Comparison of ENCODE assay signal across 23 cellular contexts in genomic region chr6:141598487-141598886, GRCh38.
DNase-seq lines count a peak whose midpoint lies in the region; ATAC-seq and TF ChIP-seq lines count a peak whose summit lies in the region.
"Had no signal": no experiment of that assay in that cellular context is flagged by ENCODE, and none has a peak within 500 bp of the region (broad histone marks: within the 10 kb centered on the region; RNA-seq: fewer than 3 reads in every experiment).

No MANE protein-coding gene starts in this region.

- H3K27me3 ChIP-seq in breast epithelium = no peaks in the 10 kb centered on the region
- H3K27me3 ChIP-seq in fibroblast of lung (ENCODE audit: control insufficient read depth, insufficient read depth, low read length) = no peaks in the 10 kb centered on the region
- H3K27me3 ChIP-seq in osteoblast (ENCODE audit: insufficient read depth, low read length) = no peaks in the 10 kb centered on the region
- no peaks in the 10 kb centered on the region for H3K27me3 ChIP-seq in right lobe of liver
- H3K27me3 ChIP-seq: upper lobe of right lung had no signal

- H3K9me3 ChIP-seq in breast epithelium (no peaks in the 10 kb centered on the region), fibroblast of lung (ENCODE audit: control insufficient read depth, insufficient read depth, low read depth, low read length) (no peaks in the 10 kb centered on the region), osteoblast (ENCODE audit: low read depth, low read length) (no peaks in the 10 kb centered on the region), right lobe of liver (no peaks in the 10 kb centered on the region)
- H3K9me3 ChIP-seq: HAP-1, upper lobe of right lung had no signal

- H3K4me1 Mint-ChIP-seq in MCF 10A (ENCODE audit: insufficient read depth, unreplicated experiment) = no peaks in the 10 kb centered on the region
- H3K4me1 Mint-ChIP-seq: activated naive CD8-positive, alpha-beta T cell treated with anti-CD3 and anti-CD28 coated beads, Interleukin-2, amount 10 ng/mL, durations not matched to agents 7 days and 5 days; CD14-positive monocyte; nephron progenitor cell had no signal

- CTCF ChIA-PET in MCF 10A (lab: Yijun Ruan, JAX) = no interaction called here

- H3K9me3 Mint-ChIP-seq in MCF 10A (ENCODE audit: unreplicated experiment) = no peaks in the 10 kb centered on the region
- no peaks in the 10 kb centered on the region for H3K9me3 Mint-ChIP-seq in activated naive CD4-positive, alpha-beta T cell treated with anti-CD3 and anti-CD28 coated beads, Interleukin-2, amount 50 U/mL, for 72 hours
- H3K9me3 Mint-ChIP-seq: activated naive CD8-positive, alpha-beta T cell treated with anti-CD3 and anti-CD28 coated beads, Interleukin-2, amount 10 ng/mL, durations not matched to agents 7 days and 5 days; activated T-helper 1 cell treated with anti-CD3 and anti-CD28 coated beads, Interleukin-12 subunit alpha, Interleukin-12 subunit beta, Interleukin-2, Interleukin-4 antibody, amounts not matched to agents 30 ng/mL and 10 ng/mL and 1 ng/mL, durations not matched to agents 14 hours and 24 hours and 36 hours; nephron progenitor cell; stimulated activated naive CD8-positive, alpha-beta T cell treated with anti-CD3 and anti-CD28 coated beads, Interleukin-15, Interleukin-2, amounts not matched to agents 100 ng/mL and 50 ng/mL, for 24 hours; T-helper 2 cell treated with Interferon-gamma antibody and Interleukin-4, amounts not matched to agents 5 μg/mL and 100 μg/mL, for 36 hours had no signal

- no peaks in the 10 kb centered on the region for H3K36me3 Mint-ChIP-seq in MCF 10A (ENCODE audit: insufficient read depth, unreplicated experiment)
- no peaks in the 10 kb centered on the region for H3K36me3 Mint-ChIP-seq in activated naive CD4-positive, alpha-beta T cell treated with anti-CD3 and anti-CD28 coated beads, Interleukin-2, amount 50 U/mL, for 72 hours
- H3K36me3 Mint-ChIP-seq: activated naive CD8-positive, alpha-beta T cell treated with anti-CD3 and anti-CD28 coated beads, Interleukin-2, amount 10 ng/mL, durations not matched to agents 7 days and 5 days; CD14-positive monocyte had no signal

- no peak for ATAC-seq in activated naive CD4-positive, alpha-beta T cell treated with anti-CD3 and anti-CD28 coated beads, Interleukin-2, amount 50 U/mL, for 72 hours
- ATAC-seq in right lobe of liver = no peak
- ATAC-seq: activated CD4-positive, CD25-positive, alpha-beta regulatory T cell treated with anti-CD3 and anti-CD28 coated beads, Interleukin-2, amount 50 U/mL, for 24 hours; upper lobe of right lung had no signal

- H4K20me1 ChIP-seq in fibroblast of lung (ENCODE audit: control insufficient read depth, extremely low read depth, insufficient read depth, low read length) = no peaks in the 10 kb centered on the region
- H4K20me1 ChIP-seq in osteoblast (ENCODE audit: insufficient read depth, low read length) = no peaks in the 10 kb centered on the region

- H3K4me2 ChIP-seq in fibroblast of lung (ENCODE audit: extremely low read depth, insufficient read depth, low read length) = no peak overlapping the region
- H3K4me2 ChIP-seq in osteoblast (ENCODE audit: insufficient read depth, low read length) = peak overlapping the region; percentile 37

- no peaks in the 10 kb centered on the region for H3K27me3 Mint-ChIP-seq in MCF 10A (ENCODE audit: insufficient read depth, unreplicated experiment)
- H3K27me3 Mint-ChIP-seq: stimulated activated naive CD8-positive, alpha-beta T cell treated with anti-CD3 and anti-CD28 coated beads, Interleukin-15, Interleukin-2, amounts not matched to agents 100 ng/mL and 50 ng/mL, for 24 hours had no signal

- no peak overlapping the region for H3K27ac Mint-ChIP-seq in MCF 10A (ENCODE audit: low read depth, unreplicated experiment)
- no peak overlapping the region for H3K27ac Mint-ChIP-seq in activated naive CD4-positive, alpha-beta T cell treated with anti-CD3 and anti-CD28 coated beads, Interleukin-2, amount 50 U/mL, for 72 hours
- H3K27ac Mint-ChIP-seq: activated naive CD8-positive, alpha-beta T cell treated with anti-CD3 and anti-CD28 coated beads, Interleukin-2, amount 10 ng/mL, durations not matched to agents 7 days and 5 days; activated T-helper 1 cell treated with anti-CD3 and anti-CD28 coated beads, Interleukin-12 subunit alpha, Interleukin-12 subunit beta, Interleukin-2, Interleukin-4 antibody, amounts not matched to agents 30 ng/mL and 10 ng/mL and 1 ng/mL, durations not matched to agents 14 hours and 24 hours and 36 hours; CD14-positive monocyte; nephron progenitor cell; stimulated activated naive CD8-positive, alpha-beta T cell treated with anti-CD3 and anti-CD28 coated beads, Interleukin-15, Interleukin-2, amounts not matched to agents 100 ng/mL and 50 ng/mL, for 24 hours; T-helper 2 cell treated with Interferon-gamma antibody and Interleukin-4, amounts not matched to agents 5 μg/mL and 100 μg/mL, for 36 hours had no signal

- no peak overlapping the region for H3K27ac ChIP-seq in breast epithelium
- no peak overlapping the region for H3K27ac ChIP-seq in fibroblast of lung (ENCODE audit: insufficient read depth, low read length)
- H3K27ac ChIP-seq in osteoblast (ENCODE audit: low read depth, low read length) = no peak overlapping the region
- no peak overlapping the region for H3K27ac ChIP-seq in right lobe of liver
- H3K27ac ChIP-seq: 22Rv1, upper lobe of right lung had no signal

- DNase-seq in MCF 10A (ENCODE audit: unreplicated experiment) (peak; percentile 1), breast epithelium (ENCODE audit: low spot score in 2 of 2) (no peak), RPMI7951 (ENCODE audit: low read depth) (peak; percentile 56), fibroblast of lung (ENCODE audit: low read depth in 2 of 2) (peak; percentile 24 to 33), osteoblast (ENCODE audit: insufficient read length, low spot score, missing footprints) (no peak), right lobe of liver (no peak), hippocampal formation (lab: John Stamatoyannopoulos, UW) (no peak)
- DNase-seq in activated naive CD4-positive, alpha-beta T cell treated with anti-CD3 and anti-CD28 coated beads, Interleukin-2, amount 50 U/mL, for 72 hours (ENCODE audit: low spot score in 2 of 2) = no peak
- DNase-seq: activated naive CD8-positive, alpha-beta T cell treated with anti-CD3 and anti-CD28 coated beads, Interleukin-2, amount 10 ng/mL, durations not matched to agents 7 days and 5 days; central memory CD4-positive, alpha-beta T cell; mesendoderm; NCI-H146; NCI-H345; nephron progenitor cell; SHP77; upper lobe of right lung had no signal

- no peaks in the 10 kb centered on the region for H3K4me1 ChIP-seq in breast epithelium
- no peaks in the 10 kb centered on the region for H3K4me1 ChIP-seq in fibroblast of lung (ENCODE audit: control insufficient read depth, extremely low read depth, insufficient read depth, low read length)
- no peaks in the 10 kb centered on the region for H3K4me1 ChIP-seq in osteoblast (ENCODE audit: insufficient read depth, low read length)
- H3K4me1 ChIP-seq in right lobe of liver = no peaks in the 10 kb centered on the region
- H3K4me1 ChIP-seq: HAP-1, upper lobe of right lung had no signal

- H3K4me3 ChIP-seq in breast epithelium (no peak overlapping the region), fibroblast of lung (replicated peaks in 1 of 4; ENCODE audit: control extremely low read depth in 1 of 4, insufficient read depth in 1 of 4, low read depth in 3 of 4, low read length in 4 of 4) (no peak overlapping the region), osteoblast (ENCODE audit: insufficient read depth, low read length) (no peak overlapping the region), right lobe of liver (no peak overlapping the region)
- H3K4me3 ChIP-seq: HAP-1, upper lobe of right lung had no signal

- no peak for TF ChIP-seq CTCF in MCF 10A (IDR thresholded peaks at IDR 0.05; ENCODE audit: unreplicated experiment)
- TF ChIP-seq CTCF in breast epithelium (IDR thresholded peaks at IDR 0.05) = no peak
- no peak for TF ChIP-seq CTCF in fibroblast of lung (conservative IDR thresholded peaks at IDR 0.05 in 1 of 2, IDR thresholded peaks at IDR 0.05 in 1 of 2; ENCODE audit: low read depth in 1 of 2, low read length in 2 of 2)
- no peak for TF ChIP-seq CTCF in osteoblast (IDR thresholded peaks at IDR 0.05; ENCODE audit: extremely low read depth, low read depth, low read length)
- TF ChIP-seq CTCF in right lobe of liver (IDR thresholded peaks at IDR 0.05) = no peak

- H3K79me2 ChIP-seq in fibroblast of lung (ENCODE audit: control insufficient read depth, insufficient read depth, low read length) (no peaks in the 10 kb centered on the region), osteoblast (ENCODE audit: insufficient read depth, low read length) (no peaks in the 10 kb centered on the region)

- no peaks in the 10 kb centered on the region for H3K36me3 ChIP-seq in breast epithelium
- no peaks in the 10 kb centered on the region for H3K36me3 ChIP-seq in fibroblast of lung (ENCODE audit: control insufficient read depth, insufficient read depth, low read length)
- H3K36me3 ChIP-seq in osteoblast (ENCODE audit: insufficient read depth, low read length) = no peaks in the 10 kb centered on the region
- H3K36me3 ChIP-seq in right lobe of liver = no peaks in the 10 kb centered on the region
- H3K36me3 ChIP-seq: HAP-1, upper lobe of right lung had no signal

- TF ChIP-seq POLR2A in breast epithelium (IDR thresholded peaks at IDR 0.05) = no peak
- TF ChIP-seq POLR2A in right lobe of liver (IDR thresholded peaks at IDR 0.05) = no peak

- intact Hi-C loops in MCF 10A (cut with micrococcal nuclease) (no loop called here), breast epithelium (cut with DNase I; ENCODE audit: low total_unique reads) (no loop called here), right lobe of liver (cut with DNase I) (no loop called here)

- H3K4me3 Mint-ChIP-seq in MCF 10A (ENCODE audit: unreplicated experiment) = no peak overlapping the region
- H3K4me3 Mint-ChIP-seq: activated naive CD8-positive, alpha-beta T cell treated with anti-CD3 and anti-CD28 coated beads, Interleukin-2, amount 10 ng/mL, durations not matched to agents 7 days and 5 days; activated T-helper 1 cell treated with anti-CD3 and anti-CD28 coated beads, Interleukin-12 subunit alpha, Interleukin-12 subunit beta, Interleukin-2, Interleukin-4 antibody, amounts not matched to agents 30 ng/mL and 10 ng/mL and 1 ng/mL, durations not matched to agents 14 hours and 24 hours and 36 hours; CD14-positive monocyte; nephron progenitor cell; stimulated activated naive CD8-positive, alpha-beta T cell treated with anti-CD3 and anti-CD28 coated beads, Interleukin-15, Interleukin-2, amounts not matched to agents 100 ng/mL and 50 ng/mL, for 24 hours; T-helper 2 cell treated with Interferon-gamma antibody and Interleukin-4, amounts not matched to agents 5 μg/mL and 100 μg/mL, for 36 hours had no signal

- no TSS peak for BruUV-seq in MCF 10A (replicated peaks; lab: Mats Ljungman, UMichigan)

- no peak overlapping the region for H3K9ac ChIP-seq in fibroblast of lung (ENCODE audit: insufficient read depth, low read length)

- H2AFZ ChIP-seq in fibroblast of lung (ENCODE audit: low read length) = peak overlapping the region; percentile 1
- peak overlapping the region; percentile 61 for H2AFZ ChIP-seq in osteoblast (ENCODE audit: low read length)

- POLR2A ChIA-PET in MCF 10A (lab: Yijun Ruan, JAX) = interaction anchor here (0.6 kb wide), 1 partner anchor 538 kb away, joined by 4 read pairs; no protein-coding TSS in a partner anchor

Comparison
In these comparisons a context has a peak if more than half of its experiments do, and no peak if none do; other contexts are left out.
1. DNase-seq: peak in MCF 10A (single experiment), RPMI7951 (single experiment) and fibroblast of lung (2 of 2); none in breast epithelium (0 of 2), osteoblast (single experiment), activated naive CD4-positive, alpha-beta T cell treated with anti-CD3 and anti-CD28 coated beads, Interleukin-2, amount 50 U/mL, for 72 hours (0 of 2), right lobe of liver (0 of 3) and hippocampal formation (0 of 2).